ENCODE assay signal across 12 cellular contexts in genomic region chr14:49549881-49550280, GRCh38. TPM values are rescaled to one million over a fixed set of nuclear protein-coding genes. Genes with fewer than 3 reads are reported as not detected.
DNase-seq lines count a peak whose midpoint lies in the region; TF ChIP-seq lines count a peak whose summit lies in the region.
"Had no signal": no experiment of that assay in that cellular context is flagged by ENCODE, and none has a peak within 500 bp of the region (broad histone marks: within the 10 kb centered on the region; RNA-seq: fewer than 3 reads in every experiment).

No MANE protein-coding gene starts in this region.

- H3K27ac Mint-ChIP-seq in CD14-positive monocyte, result peak overlapping the region in 1 of 7 donors; percentile 50
- H3K27ac Mint-ChIP-seq: activated naive CD8-positive, alpha-beta T cell treated with anti-CD3 and anti-CD28 coated beads for 36 hours had no signal

- no peaks in the 10 kb centered on the region for H3K79me2 ChIP-seq in fibroblast of lung (ENCODE audit: control insufficient read depth, insufficient read depth, low read length)
- H3K79me2 ChIP-seq in neural cell (replicated peaks; ENCODE audit: insufficient read depth, low read length), result no peaks in the 10 kb centered on the region

- intact Hi-C loops in CD14-positive monocyte (cut with micrococcal nuclease), result no loop called here

- no peaks in the 10 kb centered on the region for H3K36me3 Mint-ChIP-seq in CD14-positive monocyte
- H3K36me3 Mint-ChIP-seq: activated naive CD8-positive, alpha-beta T cell treated with anti-CD3 and anti-CD28 coated beads for 36 hours had no signal

- TF ChIP-seq RAD21 in neural cell (conservative IDR thresholded peaks at IDR 0.05), result no peak

- no peaks in the 10 kb centered on the region for H3K4me1 Mint-ChIP-seq in CD14-positive monocyte
- H3K4me1 Mint-ChIP-seq: activated naive CD8-positive, alpha-beta T cell treated with anti-CD3 and anti-CD28 coated beads for 36 hours had no signal

- H3K9me3 ChIP-seq in fibroblast of lung (ENCODE audit: control insufficient read depth, insufficient read depth, low read depth, low read length) (no peaks in the 10 kb centered on the region), neural cell (ENCODE audit: low read length) (no peaks in the 10 kb centered on the region)
- H3K9me3 ChIP-seq: Caco-2 had no signal

- H3K9me3 Mint-ChIP-seq in CD14-positive monocyte, result peaks cover 0 to 9% (median 0%) of the 10 kb centered on the region in 7 donors
- H3K9me3 Mint-ChIP-seq: activated naive CD8-positive, alpha-beta T cell treated with anti-CD3 and anti-CD28 coated beads for 36 hours had no signal

- TF ChIP-seq CTCF in fibroblast of lung (conservative IDR thresholded peaks at IDR 0.05 in 1 of 2, IDR thresholded peaks at IDR 0.05 in 1 of 2; ENCODE audit: low read depth in 1 of 2, low read length in 2 of 2) (no peak), neural cell (IDR thresholded peaks at IDR 0.05; ENCODE audit: poor library complexity, severe bottlenecking) (no peak), CD14-positive monocyte (IDR thresholded peaks at IDR 0.05) (no peak)

- H3F3A ChIP-seq in neural cell (ENCODE audit: insufficient read depth, low read length, poor library complexity, severe bottlenecking), result no peaks in the 10 kb centered on the region

- no peaks in the 10 kb centered on the region for H3K9me2 ChIP-seq in neural cell (ENCODE audit: insufficient read depth, low read length)

- no peak overlapping the region for H3K4me3 ChIP-seq in fibroblast of lung (replicated peaks in 1 of 4; ENCODE audit: control extremely low read depth in 1 of 4, insufficient read depth in 1 of 4, low read depth in 3 of 4, low read length in 4 of 4)
- H3K4me3 ChIP-seq in neural cell (ENCODE audit: low read length), result peak overlapping the region; percentile 6
- H3K4me3 ChIP-seq: dorsolateral prefrontal cortex had no signal

- H2AFZ ChIP-seq in fibroblast of lung (ENCODE audit: low read length) (no peak overlapping the region), neural cell (ENCODE audit: low read depth, low read length) (no peak overlapping the region)

- no peak overlapping the region for H3K4me3 Mint-ChIP-seq in CD14-positive monocyte
- H3K4me3 Mint-ChIP-seq: activated naive CD8-positive, alpha-beta T cell treated with anti-CD3 and anti-CD28 coated beads for 36 hours had no signal

- no peak overlapping the region for H3K9ac ChIP-seq in fibroblast of lung (ENCODE audit: insufficient read depth, low read length)
- H3K9ac ChIP-seq in neural cell (ENCODE audit: low read length), result no peak overlapping the region

- peak; percentile 16 for DNase-seq in GM04503 (ENCODE audit: low read depth)
- peak; percentile 86 for DNase-seq in NCI-H226
- peak; percentile 5 to 32 for DNase-seq in fibroblast of lung (ENCODE audit: low read depth in 2 of 2)
- DNase-seq in CD1c-positive myeloid dendritic cell (ENCODE audit: extremely low spot score), result no peak
- no peak for DNase-seq in NCI-H2081 (lab: John Stamatoyannopoulos, UW)
- DNase-seq in UCSD-AML1 (lab: John Stamatoyannopoulos, UW; ENCODE audit: unreplicated experiment), result no peak
- no peak for DNase-seq in CD14-positive monocyte (ENCODE audit: low spot score)
- DNase-seq: activated naive CD8-positive, alpha-beta T cell treated with anti-CD3 and anti-CD28 coated beads for 36 hours; Caco-2; dorsolateral prefrontal cortex; NCI-H1694 had no signal

- no peak overlapping the region for H3K27ac ChIP-seq in fibroblast of lung (ENCODE audit: insufficient read depth, low read length)
- no peak overlapping the region for H3K27ac ChIP-seq in neural cell (ENCODE audit: low read length)
- H3K27ac ChIP-seq: dorsolateral prefrontal cortex had no signal

- H3K4me1 ChIP-seq in fibroblast of lung (ENCODE audit: control insufficient read depth, extremely low read depth, insufficient read depth, low read length), result no peaks in the 10 kb centered on the region

- H3K27me3 ChIP-seq in fibroblast of lung (ENCODE audit: control insufficient read depth, insufficient read depth, low read length), result no peaks in the 10 kb centered on the region
- H3K27me3 ChIP-seq in neural cell (ENCODE audit: insufficient read depth, low read depth, low read length), result no peaks in the 10 kb centered on the region
- H3K27me3 ChIP-seq: dorsolateral prefrontal cortex had no signal

- TF ChIP-seq EP300 in neural cell (conservative IDR thresholded peaks at IDR 0.05; ENCODE audit: poor library complexity, severe bottlenecking), result no peak

- H3K4me2 ChIP-seq in fibroblast of lung (ENCODE audit: extremely low read depth, insufficient read depth, low read length) (no peak overlapping the region), neural cell (ENCODE audit: low read length) (no peak overlapping the region)

- H3K27me3 Mint-ChIP-seq in CD14-positive monocyte (ENCODE audit: low read depth in 3 of 3), result peaks cover 0 to 6% (median 5%) of the 10 kb centered on the region in 3 donors
- H3K27me3 Mint-ChIP-seq: activated naive CD8-positive, alpha-beta T cell treated with anti-CD3 and anti-CD28 coated beads for 36 hours had no signal

- H4K20me1 ChIP-seq in fibroblast of lung (ENCODE audit: control insufficient read depth, extremely low read depth, insufficient read depth, low read length) (no peaks in the 10 kb centered on the region), neural cell (ENCODE audit: insufficient read depth) (no peaks in the 10 kb centered on the region)

- H3K36me3 ChIP-seq in fibroblast of lung (ENCODE audit: control insufficient read depth, insufficient read depth, low read length), result no peaks in the 10 kb centered on the region
- H3K36me3 ChIP-seq in neural cell (ENCODE audit: insufficient read depth, low read length), result no peaks in the 10 kb centered on the region

TF ChIP-seq in neural cell, 6 proteins besides CTCF, POLR2A, EP300 and RAD21:
- TF ChIP-seq MXI1 (conservative IDR thresholded peaks at IDR 0.05; ENCODE audit: poor library complexity, severe bottlenecking), result no peak

RNA-seq across cellular contexts. Expression of gene RPS29, which starts 36.3 kb away (rescaled TPM):
- total RNA-seq in fibroblast of lung, result 1,182 and 1,369 TPM in 2 replicates
- polyA plus RNA-seq in fibroblast of lung (6,852 and 7,256 TPM in 2 replicates), neural cell (6,695 and 7,007 TPM in 2 replicates), CD14-positive monocyte (1,000 to 10,000 TPM; 2,325 to 2,965 TPM)
- 4,212 and 4,641 TPM in 2 replicates for polyA plus RNA-seq in fibroblast of lung (2012)
- polyA minus RNA-seq in fibroblast of lung (ENCODE audit: low replicate concordance) (872 and 1,088 TPM in 2 replicates), neural cell (2,124 and 2,353 TPM in 2 replicates)

RNA-seq across cellular contexts. Expression of gene LRR1, which starts 48.9 kb away (rescaled TPM):
- 9.5 and 10.7 TPM in 2 replicates for total RNA-seq in fibroblast of lung
- polyA plus RNA-seq in fibroblast of lung (10.9 and 26.0 TPM in 2 replicates), neural cell (4.4 TPM in 2 replicates), CD14-positive monocyte (10 to 100 TPM; 10.5 to 12.7 TPM)
- 11.3 and 29.8 TPM in 2 replicates for polyA plus RNA-seq in fibroblast of lung (2012)
- polyA minus RNA-seq in fibroblast of lung (ENCODE audit: low replicate concordance) (1.0 and 4.0 TPM in 2 replicates), neural cell (10.4 and 12.4 TPM in 2 replicates)

Comparison
In these comparisons a context has a peak if more than half of its experiments do, and no peak if none do; other contexts are left out.
1. DNase-seq: peak in GM04503 (single experiment), NCI-H226 (single experiment) and fibroblast of lung (2 of 2); none in CD1c-positive myeloid dendritic cell (single experiment), NCI-H2081 (0 of 2), UCSD-AML1 (single experiment) and CD14-positive monocyte (single experiment).